Comparison of ENCODE assay signal across 1 cellular context in genomic region chr22:35472488-35472887, GRCh38.
TF ChIP-seq lines count a peak whose summit lies in the region.

No MANE protein-coding gene starts in this region.

TF ChIP-seq in HepG2, 621 proteins besides CTCF, POLR2A, EP300 and RAD21 (continued from another document):
- TF ChIP-seq, protein P1, sequence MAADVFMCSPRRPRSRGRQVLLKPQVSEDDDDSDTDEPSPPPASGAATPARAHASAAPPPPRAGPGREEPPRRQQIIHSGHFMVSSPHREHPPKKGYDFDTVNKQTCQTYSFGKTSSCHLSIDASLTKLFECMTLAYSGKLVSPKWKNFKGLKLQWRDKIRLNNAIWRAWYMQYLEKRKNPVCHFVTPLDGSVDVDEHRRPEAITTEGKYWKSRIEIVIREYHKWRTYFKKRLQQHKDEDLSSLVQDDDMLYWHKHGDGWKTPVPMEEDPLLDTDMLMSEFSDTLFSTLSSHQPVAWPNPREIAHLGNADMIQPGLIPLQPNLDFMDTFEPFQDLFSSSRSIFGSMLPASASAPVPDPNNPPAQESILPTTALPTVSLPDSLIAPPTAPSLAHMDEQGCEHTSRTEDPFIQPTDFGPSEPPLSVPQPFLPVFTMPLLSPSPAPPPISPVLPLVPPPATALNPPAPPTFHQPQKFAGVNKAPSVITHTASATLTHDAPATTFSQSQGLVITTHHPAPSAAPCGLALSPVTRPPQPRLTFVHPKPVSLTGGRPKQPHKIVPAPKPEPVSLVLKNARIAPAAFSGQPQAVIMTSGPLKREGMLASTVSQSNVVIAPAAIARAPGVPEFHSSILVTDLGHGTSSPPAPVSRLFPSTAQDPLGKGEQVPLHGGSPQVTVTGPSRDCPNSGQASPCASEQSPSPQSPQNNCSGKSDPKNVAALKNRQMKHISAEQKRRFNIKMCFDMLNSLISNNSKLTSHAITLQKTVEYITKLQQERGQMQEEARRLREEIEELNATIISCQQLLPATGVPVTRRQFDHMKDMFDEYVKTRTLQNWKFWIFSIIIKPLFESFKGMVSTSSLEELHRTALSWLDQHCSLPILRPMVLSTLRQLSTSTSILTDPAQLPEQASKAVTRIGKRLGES (CRISPR knock-in tag; IDR thresholded peaks at IDR 0.05; ENCODE audit: borderline replicate concordance): no peak
- TF ChIP-seq TBL1XR1 (IDR thresholded peaks at IDR 0.05; ENCODE audit: borderline replicate concordance, low read length, partially characterized antibody): no peak
- TF ChIP-seq MZF1 (CRISPR knock-in tag; IDR thresholded peaks at IDR 0.05; ENCODE audit: borderline replicate concordance): no peak
- TF ChIP-seq ATRX (CRISPR knock-in tag; IDR thresholded peaks at IDR 0.05; ENCODE audit: borderline replicate concordance): no peak
- peak; percentile 43 to 69; a peak in 3 of 4 replicates for TF ChIP-seq MAFK (conservative IDR thresholded peaks at IDR 0.05 in 1 of 2, IDR thresholded peaks at IDR 0.05 in 1 of 2; ENCODE audit: low read length in 2 of 2)
- no peak for TF ChIP-seq REXO4 (CRISPR knock-in tag; IDR thresholded peaks at IDR 0.05; ENCODE audit: borderline replicate concordance)
- no peak for TF ChIP-seq ZNF256 (CRISPR knock-in tag; conservative IDR thresholded peaks at IDR 0.05)
